In genomic region chr13:110715395-110716234, GRCh38 we compare ENCODE assay signal across 1 cellular context.
TF ChIP-seq lines count a peak whose summit lies in the region.

No MANE protein-coding gene starts in this region.

TF ChIP-seq in HepG2, 621 proteins besides CTCF, POLR2A, EP300 and RAD21 (continued from another document and continues in another):
- TF ChIP-seq, protein P1, sequence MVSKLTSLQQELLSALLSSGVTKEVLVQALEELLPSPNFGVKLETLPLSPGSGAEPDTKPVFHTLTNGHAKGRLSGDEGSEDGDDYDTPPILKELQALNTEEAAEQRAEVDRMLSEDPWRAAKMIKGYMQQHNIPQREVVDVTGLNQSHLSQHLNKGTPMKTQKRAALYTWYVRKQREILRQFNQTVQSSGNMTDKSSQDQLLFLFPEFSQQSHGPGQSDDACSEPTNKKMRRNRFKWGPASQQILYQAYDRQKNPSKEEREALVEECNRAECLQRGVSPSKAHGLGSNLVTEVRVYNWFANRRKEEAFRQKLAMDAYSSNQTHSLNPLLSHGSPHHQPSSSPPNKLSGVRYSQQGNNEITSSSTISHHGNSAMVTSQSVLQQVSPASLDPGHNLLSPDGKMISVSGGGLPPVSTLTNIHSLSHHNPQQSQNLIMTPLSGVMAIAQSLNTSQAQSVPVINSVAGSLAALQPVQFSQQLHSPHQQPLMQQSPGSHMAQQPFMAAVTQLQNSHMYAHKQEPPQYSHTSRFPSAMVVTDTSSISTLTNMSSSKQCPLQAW (CRISPR knock-in tag; IDR thresholded peaks at IDR 0.05), result no peak
- TF ChIP-seq SMYD3 (CRISPR knock-in tag; IDR thresholded peaks at IDR 0.05) (0 out of 2 replicates have a peak, but pooled peaks have one; percentile 25), ONECUT2 (CRISPR knock-in tag; IDR thresholded peaks at IDR 0.05) (no peak), NFATC3 (CRISPR knock-in tag; IDR thresholded peaks at IDR 0.05) (0 out of 2 replicates have a peak, but pooled peaks have one; percentile 65), ZFY (CRISPR knock-in tag; IDR thresholded peaks at IDR 0.05) (peak; percentile 79), ZFP36 (IDR thresholded peaks at IDR 0.05; ENCODE audit: borderline replicate concordance, low read depth, low read length, partially characterized antibody) (no peak), FOSL1 (CRISPR knock-in tag; IDR thresholded peaks at IDR 0.05; ENCODE audit: borderline replicate concordance) (peak; percentile 27; the same call in 1 of the 2 replicates), ZNF260 (CRISPR knock-in tag; IDR thresholded peaks at IDR 0.05; ENCODE audit: borderline replicate concordance, low read depth) (no peak), ZNF232 (CRISPR knock-in tag; IDR thresholded peaks at IDR 0.05; ENCODE audit: borderline replicate concordance) (peak; percentile 76; the same call in 1 of the 2 replicates), ZNF547 (CRISPR knock-in tag; IDR thresholded peaks at IDR 0.05) (peak; percentile 57), ZNF264 (CRISPR knock-in tag; IDR thresholded peaks at IDR 0.05) (0 out of 2 replicates have a peak, but pooled peaks have one; percentile 50), UBTF (CRISPR knock-in tag; IDR thresholded peaks at IDR 0.05) (peak; percentile 65), CC2D1A (CRISPR knock-in tag; IDR thresholded peaks at IDR 0.05) (0 out of 2 replicates have a peak, but pooled peaks have one; percentile 19), KDM6A (CRISPR knock-in tag; IDR thresholded peaks at IDR 0.05; ENCODE audit: low read depth) (no peak), RBM39 (IDR thresholded peaks at IDR 0.05; ENCODE audit: low read depth, low read length, poor library complexity, severe bottlenecking) (peak; percentile 73), CHD2 (IDR thresholded peaks at IDR 0.05; ENCODE audit: low read depth, low read length) (peak; percentile 52; the same call in 1 of the 2 replicates), SRSF1 (optimal IDR thresholded peaks at IDR 0.05; ENCODE audit: low read depth, low read length) (no peak), NFAT5 (CRISPR knock-in tag; IDR thresholded peaks at IDR 0.05) (0 out of 2 replicates have a peak, but pooled peaks have one; percentile 81), REPIN1 (CRISPR knock-in tag; IDR thresholded peaks at IDR 0.05; ENCODE audit: borderline replicate concordance, low read depth) (0 out of 2 replicates have a peak, but pooled peaks have one; percentile 29), POLR2AphosphoS2 (IDR thresholded peaks at IDR 0.05; ENCODE audit: low read depth, low read length) (peak; percentile 16; the same call in 1 of the 2 replicates), ZNF17 (CRISPR knock-in tag; IDR thresholded peaks at IDR 0.05) (no peak), SP1 (IDR thresholded peaks at IDR 0.05) (no peak), SP1 (CRISPR knock-in tag; IDR thresholded peaks at IDR 0.05) (peak; percentile 36), ZNF343 (CRISPR knock-in tag; IDR thresholded peaks at IDR 0.05) (no peak), ATF7-NPFF (CRISPR knock-in tag; IDR thresholded peaks at IDR 0.05; ENCODE audit: low read depth) (peak; percentile 28; the same call in 1 of the 2 replicates), SAP130 (CRISPR knock-in tag; IDR thresholded peaks at IDR 0.05; ENCODE audit: low read depth) (peak; percentile 64; the same call in 1 of the 2 replicates), ZNF136 (CRISPR knock-in tag; IDR thresholded peaks at IDR 0.05; ENCODE audit: low read depth) (no peak), ETV6 (CRISPR knock-in tag; conservative IDR thresholded peaks at IDR 0.05) (0 out of 2 replicates have a peak, but pooled peaks have one; percentile 62), ZNF574 (CRISPR knock-in tag; IDR thresholded peaks at IDR 0.05) (0 out of 2 replicates have a peak, but pooled peaks have one; percentile 37), ZNF446 (CRISPR knock-in tag; IDR thresholded peaks at IDR 0.05) (peak; percentile 72; the same call in 1 of the 2 replicates), ZBTB7B (CRISPR knock-in tag; IDR thresholded peaks at IDR 0.05) (peak; percentile 21; the same call in 1 of the 2 replicates), ZNF770 (CRISPR knock-in tag; IDR thresholded peaks at IDR 0.05) (no peak)
- TF ChIP-seq, protein P2, sequence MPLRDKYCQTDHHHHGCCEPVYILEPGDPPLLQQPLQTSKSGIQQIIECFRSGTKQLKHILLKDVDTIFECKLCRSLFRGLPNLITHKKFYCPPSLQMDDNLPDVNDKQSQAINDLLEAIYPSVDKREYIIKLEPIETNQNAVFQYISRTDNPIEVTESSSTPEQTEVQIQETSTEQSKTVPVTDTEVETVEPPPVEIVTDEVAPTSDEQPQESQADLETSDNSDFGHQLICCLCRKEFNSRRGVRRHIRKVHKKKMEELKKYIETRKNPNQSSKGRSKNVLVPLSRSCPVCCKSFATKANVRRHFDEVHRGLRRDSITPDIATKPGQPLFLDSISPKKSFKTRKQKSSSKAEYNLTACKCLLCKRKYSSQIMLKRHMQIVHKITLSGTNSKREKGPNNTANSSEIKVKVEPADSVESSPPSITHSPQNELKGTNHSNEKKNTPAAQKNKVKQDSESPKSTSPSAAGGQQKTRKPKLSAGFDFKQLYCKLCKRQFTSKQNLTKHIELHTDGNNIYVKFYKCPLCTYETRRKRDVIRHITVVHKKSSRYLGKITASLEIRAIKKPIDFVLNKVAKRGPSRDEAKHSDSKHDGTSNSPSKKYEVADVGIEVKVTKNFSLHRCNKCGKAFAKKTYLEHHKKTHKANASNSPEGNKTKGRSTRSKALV (CRISPR knock-in tag; IDR thresholded peaks at IDR 0.05), result peak; percentile 76
- TF ChIP-seq, protein P3, sequence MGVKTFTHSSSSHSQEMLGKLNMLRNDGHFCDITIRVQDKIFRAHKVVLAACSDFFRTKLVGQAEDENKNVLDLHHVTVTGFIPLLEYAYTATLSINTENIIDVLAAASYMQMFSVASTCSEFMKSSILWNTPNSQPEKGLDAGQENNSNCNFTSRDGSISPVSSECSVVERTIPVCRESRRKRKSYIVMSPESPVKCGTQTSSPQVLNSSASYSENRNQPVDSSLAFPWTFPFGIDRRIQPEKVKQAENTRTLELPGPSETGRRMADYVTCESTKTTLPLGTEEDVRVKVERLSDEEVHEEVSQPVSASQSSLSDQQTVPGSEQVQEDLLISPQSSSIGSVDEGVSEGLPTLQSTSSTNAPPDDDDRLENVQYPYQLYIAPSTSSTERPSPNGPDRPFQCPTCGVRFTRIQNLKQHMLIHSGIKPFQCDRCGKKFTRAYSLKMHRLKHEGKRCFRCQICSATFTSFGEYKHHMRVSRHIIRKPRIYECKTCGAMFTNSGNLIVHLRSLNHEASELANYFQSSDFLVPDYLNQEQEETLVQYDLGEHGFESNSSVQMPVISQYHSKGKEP (CRISPR knock-in tag; IDR thresholded peaks at IDR 0.05), result no peak
- TF ChIP-seq, protein P4, sequence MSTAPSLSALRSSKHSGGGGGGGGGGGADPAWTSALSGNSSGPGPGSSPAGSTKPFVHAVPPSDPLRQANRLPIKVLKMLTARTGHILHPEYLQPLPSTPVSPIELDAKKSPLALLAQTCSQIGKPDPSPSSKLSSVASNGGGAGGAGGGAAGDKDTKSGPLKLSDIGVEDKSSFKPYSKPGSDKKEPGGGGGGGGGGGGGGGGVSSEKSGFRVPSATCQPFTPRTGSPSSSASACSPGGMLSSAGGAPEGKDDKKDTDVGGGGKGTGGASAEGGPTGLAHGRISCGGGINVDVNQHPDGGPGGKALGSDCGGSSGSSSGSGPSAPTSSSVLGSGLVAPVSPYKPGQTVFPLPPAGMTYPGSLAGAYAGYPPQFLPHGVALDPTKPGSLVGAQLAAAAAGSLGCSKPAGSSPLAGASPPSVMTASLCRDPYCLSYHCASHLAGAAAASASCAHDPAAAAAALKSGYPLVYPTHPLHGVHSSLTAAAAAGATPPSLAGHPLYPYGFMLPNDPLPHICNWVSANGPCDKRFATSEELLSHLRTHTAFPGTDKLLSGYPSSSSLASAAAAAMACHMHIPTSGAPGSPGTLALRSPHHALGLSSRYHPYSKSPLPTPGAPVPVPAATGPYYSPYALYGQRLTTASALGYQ (CRISPR knock-in tag; IDR thresholded peaks at IDR 0.05), result 0 out of 2 replicates have a peak, but pooled peaks have one; percentile 53
- TF ChIP-seq, protein P5, sequence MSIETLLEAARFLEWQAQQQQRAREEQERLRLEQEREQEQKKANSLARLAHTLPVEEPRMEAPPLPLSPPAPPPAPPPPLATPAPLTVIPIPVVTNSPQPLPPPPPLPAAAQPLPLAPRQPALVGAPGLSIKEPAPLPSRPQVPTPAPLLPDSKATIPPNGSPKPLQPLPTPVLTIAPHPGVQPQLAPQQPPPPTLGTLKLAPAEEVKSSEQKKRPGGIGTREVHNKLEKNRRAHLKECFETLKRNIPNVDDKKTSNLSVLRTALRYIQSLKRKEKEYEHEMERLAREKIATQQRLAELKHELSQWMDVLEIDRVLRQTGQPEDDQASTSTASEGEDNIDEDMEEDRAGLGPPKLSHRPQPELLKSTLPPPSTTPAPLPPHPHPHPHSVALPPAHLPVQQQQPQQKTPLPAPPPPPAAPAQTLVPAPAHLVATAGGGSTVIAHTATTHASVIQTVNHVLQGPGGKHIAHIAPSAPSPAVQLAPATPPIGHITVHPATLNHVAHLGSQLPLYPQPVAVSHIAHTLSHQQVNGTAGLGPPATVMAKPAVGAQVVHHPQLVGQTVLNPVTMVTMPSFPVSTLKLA (IDR thresholded peaks at IDR 0.05), result peak; percentile 11; the same call in 1 of the 2 replicates
